ENCODE assay signal across 8 cellular contexts in the genomic region with DNA sequence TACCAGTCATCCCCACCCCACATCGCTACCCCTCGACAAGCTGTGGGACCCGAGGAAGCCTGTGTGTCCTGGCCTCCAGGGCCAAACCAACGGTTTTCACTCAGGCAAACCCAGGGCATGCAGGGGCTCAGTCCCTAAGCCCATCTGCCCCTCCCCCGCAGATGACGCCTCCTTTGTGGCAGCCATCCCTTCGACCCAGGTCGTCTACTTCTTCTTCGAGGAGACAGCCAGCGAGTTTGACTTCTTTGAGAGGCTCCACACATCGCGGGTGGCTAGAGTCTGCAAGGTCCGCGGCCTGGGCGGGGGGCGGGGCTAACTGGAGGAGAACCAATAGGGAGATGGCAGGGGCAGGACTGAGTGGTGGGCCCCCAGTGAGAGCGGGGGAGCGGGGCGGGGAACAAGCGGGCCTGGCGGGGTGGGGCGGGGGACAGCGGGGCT. TPM values are rescaled to one million over a fixed set of nuclear protein-coding genes. Genes with fewer than 3 reads are reported as not detected.
DNase-seq lines count a peak whose midpoint lies in the region; ATAC-seq and TF ChIP-seq lines count a peak whose summit lies in the region.

No MANE protein-coding gene starts in this region.

- TF ChIP-seq POLR2A in gastroesophageal sphincter (IDR thresholded peaks at IDR 0.05), result no peak

- H3K9ac ChIP-seq in subcutaneous abdominal adipose tissue (ENCODE audit: low read length in 5 of 5), result peak overlapping the region in 3 of 5 donors; percentile 12 to 73 (median 68)

- H3K36me3 ChIP-seq in gastroesophageal sphincter, result no peaks in the 10 kb centered on the region
- H3K36me3 ChIP-seq in subcutaneous abdominal adipose tissue (ENCODE audit: control insufficient read depth in 5 of 5, insufficient read depth in 5 of 5, low read length in 5 of 5), result peaks cover 0 to 2% (median 0%) of the 10 kb centered on the region in 5 donors

- peak; percentile 95 for ATAC-seq in gastroesophageal sphincter

- peak overlapping the region in 3 of 4 donors; percentile 68 to 84 (median 72) for H3K27ac ChIP-seq in gastroesophageal sphincter
- H3K27ac ChIP-seq in subcutaneous abdominal adipose tissue (ENCODE audit: low read depth, low read length), result peak overlapping the region; percentile 38

- H3K27me3 ChIP-seq in gastroesophageal sphincter (no peaks in the 10 kb centered on the region), subcutaneous abdominal adipose tissue (ENCODE audit: control insufficient read depth in 5 of 5, insufficient read depth in 4 of 5, low read length in 5 of 5) (no peaks in the 10 kb centered on the region)

- H3K4me3 Mint-ChIP-seq in osteocyte (ENCODE audit: unreplicated experiment), result peak overlapping the region; percentile 55

- peak; percentile 53 for DNase-seq in Caki2 (ENCODE audit: low read depth)
- peak; percentile 35 for DNase-seq in NCI-H774 (lab: John Stamatoyannopoulos, UW)
- DNase-seq in activated gamma-delta T cell (lab: John Stamatoyannopoulos, UW), result peak; percentile 45
- DNase-seq in osteocyte (ENCODE audit: extremely low spot score, unreplicated experiment), result no peak
- DNase-seq in NCI-H2196 treated with DMSO at 0.1 percent for 48 hours (lab: John Stamatoyannopoulos, UW; ENCODE audit: unreplicated experiment), result no peak
- DNase-seq in SW480 (ENCODE audit: low spot score), result no peak

- peak overlapping the region; percentile 39 to 55 for H3K4me3 ChIP-seq in gastroesophageal sphincter
- H3K4me3 ChIP-seq in subcutaneous abdominal adipose tissue (ENCODE audit: low read depth in 1 of 5, low read length in 5 of 5), result peak overlapping the region; percentile 19 to 76 (median 66)

- H3K36me3 Mint-ChIP-seq in osteocyte (ENCODE audit: unreplicated experiment), result no peaks in the 10 kb centered on the region

- TF ChIP-seq EP300 in gastroesophageal sphincter (IDR thresholded peaks at IDR 0.05), result no peak

- WGBS in gastroesophageal sphincter (ENCODE audit: low coverage in 1 of 2), 2 donors, result 17% methylated on average over 3 of the region's 23 CpGs; no CpG with 5 or more reads in 1 of the 2 donors

- H3K4me1 ChIP-seq in gastroesophageal sphincter (peaks cover 0 to 23% (median 3%) of the 10 kb centered on the region in 3 donors), subcutaneous abdominal adipose tissue (ENCODE audit: control insufficient read depth in 5 of 5, insufficient read depth in 5 of 5, low read length in 5 of 5) (peaks cover 7 to 30% (median 17%) of the 10 kb centered on the region in 5 donors)

- H3K9me3 ChIP-seq in gastroesophageal sphincter (no peaks in the 10 kb centered on the region), subcutaneous abdominal adipose tissue (ENCODE audit: control insufficient read depth in 5 of 5, low read length in 5 of 5) (no peaks in the 10 kb centered on the region)

- peaks cover 4% of the 10 kb centered on the region for H3K27me3 Mint-ChIP-seq in osteocyte (ENCODE audit: unreplicated experiment)

- H3K4me1 Mint-ChIP-seq in osteocyte (ENCODE audit: unreplicated experiment), result peaks cover 14% of the 10 kb centered on the region

- TF ChIP-seq CTCF in gastroesophageal sphincter (IDR thresholded peaks at IDR 0.05) (no peak), osteocyte (IDR thresholded peaks at IDR 0.05) (no peak)

- H3K9me3 Mint-ChIP-seq in osteocyte (ENCODE audit: unreplicated experiment), result no peaks in the 10 kb centered on the region

- H3K27ac Mint-ChIP-seq in osteocyte (ENCODE audit: unreplicated experiment), result no peak overlapping the region

- in situ Hi-C loops in Caki2 (cut with HindIII; ENCODE audit: low pct_unique_long_range_greater_than_20kb, low sequenced_read_pairs), result no loop called here

RNA-seq across cellular contexts. Expression of gene SEMA4A, which starts 7.4 kb away (rescaled TPM):
- 1.9 and 2.0 TPM in 2 replicates for total RNA-seq in Caki2 (2014; rRNA removed; shearing (Covaris generic); ENCODE audit: low replicate concordance)
- 1 to 10 TPM; 1.7 to 7.5 (median 3.4) TPM for total RNA-seq in gastroesophageal sphincter
- 1.6 and 1.8 TPM in 2 replicates for total RNA-seq in osteocyte

RNA-seq across cellular contexts. Expression of gene SLC25A44, which starts 33.1 kb away (rescaled TPM):
- total RNA-seq in Caki2 (2014; rRNA removed; shearing (Covaris generic); ENCODE audit: low replicate concordance), result 11.8 and 15.9 TPM in 2 replicates
- total RNA-seq in gastroesophageal sphincter (10 to 100 TPM in 3 of 4 donors, 1 to 10 TPM in 1; 9.4 to 17.0 (median 12.7) TPM), osteocyte (20.2 and 23.4 TPM in 2 replicates)

RNA-seq across cellular contexts. Expression of gene LMNA, which starts 46.3 kb away (rescaled TPM):
- total RNA-seq in Caki2 (2014; rRNA removed; shearing (Covaris generic); ENCODE audit: low replicate concordance), result 652 and 715 TPM in 2 replicates
- total RNA-seq in gastroesophageal sphincter, result 100 to 1,000 TPM; 327 to 617 (median 519) TPM
- 733 and 792 TPM in 2 replicates for total RNA-seq in osteocyte

RNA-seq across cellular contexts. Expression of gene PMF1, which starts 52.0 kb away (rescaled TPM):
- 81.6 and 115 TPM in 2 replicates for total RNA-seq in Caki2 (2014; rRNA removed; shearing (Covaris generic); ENCODE audit: low replicate concordance)
- total RNA-seq in gastroesophageal sphincter (10 to 100 TPM; 49.3 to 58.9 (median 51.8) TPM), osteocyte (54.1 and 57.0 TPM in 2 replicates)

Comparison
In these comparisons a context has a peak if more than half of its experiments do, and no peak if none do; other contexts are left out.
1. DNase-seq: peak in Caki2 (single experiment), NCI-H774 (single experiment) and activated gamma-delta T cell (single experiment); none in osteocyte (single experiment), NCI-H2196 treated with DMSO at 0.1 percent for 48 hours (single experiment) and SW480 (single experiment).